In the genomic region with DNA sequence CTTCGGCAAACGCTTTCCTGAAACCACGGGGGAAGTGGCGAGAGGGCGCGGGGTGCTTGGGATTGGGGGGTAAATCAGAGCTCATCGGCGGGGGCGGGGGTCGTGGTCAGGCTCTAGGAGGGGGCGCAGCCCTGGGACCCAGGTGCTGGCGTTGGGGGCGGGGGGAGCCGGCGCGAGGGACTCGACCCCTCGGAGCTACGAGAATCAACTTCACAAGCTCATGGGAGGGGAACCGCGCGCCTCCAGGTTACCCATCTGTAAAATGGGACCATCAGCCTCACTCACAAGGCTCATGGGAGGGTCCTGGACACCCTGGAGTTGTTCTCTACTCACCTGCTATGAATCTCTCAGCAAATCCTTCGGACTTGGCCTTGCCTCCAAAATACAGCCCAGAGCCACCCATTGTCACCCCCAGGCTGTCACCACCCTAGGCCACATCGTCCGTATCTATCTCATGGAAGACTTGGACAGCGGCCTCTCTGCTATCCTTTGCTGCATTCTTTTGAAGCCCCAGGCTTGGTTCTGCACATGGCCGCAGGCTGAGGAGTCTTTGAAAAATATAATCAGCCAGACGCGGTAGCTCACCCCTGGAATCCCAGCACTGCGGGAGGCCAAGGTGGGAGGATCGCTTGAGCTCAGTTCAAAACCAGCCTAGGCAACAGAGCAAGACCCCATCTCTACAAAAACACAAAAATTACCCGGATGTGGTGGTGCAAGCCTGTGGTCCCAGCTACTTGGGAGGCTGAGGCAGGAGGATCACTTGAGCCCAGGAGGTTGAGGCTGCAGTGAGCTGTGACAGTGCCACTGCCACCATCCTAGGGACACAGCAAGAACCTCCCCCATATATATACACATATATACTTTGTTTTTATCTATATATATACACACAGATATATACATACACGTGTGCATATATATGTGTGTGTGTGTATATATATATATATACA, we compare ENCODE assay signal across 8 cellular contexts. TPM values are rescaled to one million over a fixed set of nuclear protein-coding genes. Genes with fewer than 3 reads are reported as not detected.
DNase-seq lines count a peak whose midpoint lies in the region; ATAC-seq and TF ChIP-seq lines count a peak whose summit lies in the region.

No MANE protein-coding gene starts in this region.

- no peaks in the 10 kb centered on the region for H3K27me3 ChIP-seq in thyroid gland

- intact Hi-C loops in lower leg skin (cut with DNase I; ENCODE audit: low total_unique reads) (no loop called here), thyroid gland (cut with DNase I) (no loop called here)

- no peak for ATAC-seq in activated CD8-positive, alpha-beta memory T cell treated with anti-CD3 and anti-CD28 coated beads, Interleukin-2, amount 10 ng/mL, durations not matched to agents 7 days and 5 days
- no peak for ATAC-seq in esophagus mucosa

- peaks cover 0 to 4% of the 10 kb centered on the region in 2 donors for H3K36me3 ChIP-seq in thyroid gland

- H3K9me3 Mint-ChIP-seq in activated CD8-positive, alpha-beta memory T cell treated with anti-CD3 and anti-CD28 coated beads, Interleukin-2, amount 10 ng/mL, durations not matched to agents 7 days and 5 days (ENCODE audit: low read depth) = no peaks in the 10 kb centered on the region

- CTCF ChIA-PET in activated CD8-positive, alpha-beta memory T cell treated with anti-CD3 and anti-CD28 coated beads, Interleukin-2, amount 10 ng/mL, durations not matched to agents 7 days and 5 days (lab: Charles Lee) = interaction anchor here (0.6 to 6.0 kb wide), 12 partner anchors 7 to 289 kb away, joined by 3 to 71 read pairs (median 4); a partner anchor contains a TSS

- H3K27me3 Mint-ChIP-seq in activated CD8-positive, alpha-beta memory T cell treated with anti-CD3 and anti-CD28 coated beads, Interleukin-2, amount 10 ng/mL, durations not matched to agents 7 days and 5 days = no peaks in the 10 kb centered on the region

- H3K9me3 ChIP-seq in thyroid gland = no peaks in the 10 kb centered on the region

- WGBS in lower leg skin, 2 donors = 47 to 58% methylated on average over 19 to 27 of the region's 33 CpGs
- WGBS in thyroid gland, 2 donors = 51 to 58% methylated on average over 19 to 24 of the region's 33 CpGs

- in situ Hi-C loops in astrocyte of the spinal cord (cut with HindIII; ENCODE audit: low sequenced_read_pairs) = no loop called here

- TF ChIP-seq POLR2A in lower leg skin (IDR thresholded peaks at IDR 0.05) (no peak), thyroid gland (IDR thresholded peaks at IDR 0.05) (no peak)

- H3K36me3 Mint-ChIP-seq in activated CD8-positive, alpha-beta memory T cell treated with anti-CD3 and anti-CD28 coated beads, Interleukin-2, amount 10 ng/mL, durations not matched to agents 7 days and 5 days = peaks cover 40% of the 10 kb centered on the region

- peaks cover 70% of the 10 kb centered on the region for H3K4me1 Mint-ChIP-seq in activated CD8-positive, alpha-beta memory T cell treated with anti-CD3 and anti-CD28 coated beads, Interleukin-2, amount 10 ng/mL, durations not matched to agents 7 days and 5 days

- peak overlapping the region; percentile 93 to 96 (median 95) for H3K27ac ChIP-seq in thyroid gland

- peak overlapping the region; percentile 90 for H3K4me3 Mint-ChIP-seq in activated CD8-positive, alpha-beta memory T cell treated with anti-CD3 and anti-CD28 coated beads, Interleukin-2, amount 10 ng/mL, durations not matched to agents 7 days and 5 days

- DNase-seq in activated CD8-positive, alpha-beta memory T cell treated with anti-CD3 and anti-CD28 coated beads, Interleukin-2, amount 10 ng/mL, durations not matched to agents 7 days and 5 days = peak; percentile 51
- DNase-seq in activated CD8-positive, alpha-beta memory T cell treated with anti-CD3 and anti-CD28 coated beads, Interleukin-2, amount 50 U/mL, for 48 hours = no peak
- DNase-seq in astrocyte of the spinal cord (ENCODE audit: low read depth, low spot score) (no peak), lower leg skin (ENCODE audit: low spot score in 2 of 2) (no peak), thyroid gland (no peak), NCI-H1048 (lab: John Stamatoyannopoulos, UW) (no peak), DMS 273 treated with DMSO at 0.1 percent for 48 hours (lab: John Stamatoyannopoulos, UW) (no peak)

- H3K4me3 ChIP-seq in astrocyte of the spinal cord (ENCODE audit: low read depth, low read length) = peak overlapping the region; percentile 72
- peak overlapping the region; percentile 20 for H3K4me3 ChIP-seq in lower leg skin (ENCODE audit: low read depth, poor library complexity, severe bottlenecking)
- peak overlapping the region; percentile 9 to 49 (median 48) for H3K4me3 ChIP-seq in thyroid gland (replicated peaks in 1 of 3)

- peaks cover 29 to 44% of the 10 kb centered on the region in 2 donors for H3K4me1 ChIP-seq in thyroid gland

- H3K27ac Mint-ChIP-seq in activated CD8-positive, alpha-beta memory T cell treated with anti-CD3 and anti-CD28 coated beads, Interleukin-2, amount 10 ng/mL, durations not matched to agents 7 days and 5 days = peak overlapping the region; percentile 90

- TF ChIP-seq CTCF in astrocyte of the spinal cord (IDR thresholded peaks at IDR 0.05; ENCODE audit: low read depth, low read length) = no peak
- no peak for TF ChIP-seq CTCF in lower leg skin (IDR thresholded peaks at IDR 0.05)
- no peak for TF ChIP-seq CTCF in thyroid gland (IDR thresholded peaks at IDR 0.05)

RNA-seq across cellular contexts. Expression of a gene that starts 0.9 kb away (rescaled TPM):
- 100 to 1,000 TPM in 1 of 2 experiments, 10 to 100 TPM in 1; 97.8 to 108 TPM for total RNA-seq in activated CD8-positive, alpha-beta memory T cell treated with anti-CD3 and anti-CD28 coated beads, Interleukin-2, amount 10 ng/mL, durations not matched to agents 7 days and 5 days
- 100 to 1,000 TPM in 1 of 4 donors, 10 to 100 TPM in 3; 57.2 to 116 (median 72.0) TPM for total RNA-seq in lower leg skin
- total RNA-seq in thyroid gland = 100 to 1,000 TPM in 1 of 4 donors, 10 to 100 TPM in 3; 57.8 to 148 (median 82.7) TPM
- 49.6 TPM for total RNA-seq in esophagus mucosa

Comparison
In these comparisons a context has a peak if more than half of its experiments do, and no peak if none do; other contexts are left out.
1. H3K4me3 ChIP-seq: peak in every context shown above with its lines; median percentile 72 in astrocyte of the spinal cord; 48 in thyroid gland; 20 in lower leg skin.